10 cellular contexts compared by ENCODE assay signal in the genomic region with DNA sequence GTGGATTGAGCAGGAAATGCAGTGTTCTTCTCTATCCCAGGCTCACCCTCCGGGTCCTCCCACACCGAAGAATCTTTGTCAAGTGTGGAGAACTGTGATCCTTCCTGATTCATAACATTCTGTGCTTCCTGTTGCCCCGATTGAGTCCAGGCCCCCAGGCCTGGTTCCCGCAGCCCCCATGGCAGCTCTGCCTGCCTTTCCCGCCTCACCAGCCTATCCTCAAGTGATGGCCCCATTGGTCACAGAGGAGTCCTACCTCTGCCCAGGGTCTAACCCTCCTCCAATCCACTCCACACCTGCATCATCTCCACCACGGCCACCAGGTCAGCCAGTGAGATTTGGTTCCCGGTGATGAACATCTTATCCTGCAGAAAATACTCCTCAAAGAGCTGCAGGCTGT. TPM values are rescaled to one million over a fixed set of nuclear protein-coding genes. Genes with fewer than 3 reads are reported as not detected.
"Had no signal": no experiment of that assay in that cellular context is flagged by ENCODE, and none has a peak within 500 bp of the region (broad histone marks: within the 10 kb centered on the region; RNA-seq: fewer than 3 reads in every experiment).

No MANE protein-coding gene starts in this region.

RNA-seq across cellular contexts. Expression of a gene that starts 5.5 kb away (rescaled TPM):
- total RNA-seq: K562, LHCN-M2, MCF 10A, NCI-H460, OCI-LY7, PC-9, Right ventricle myocardium inferior, RPMI7951, SJCRH30, SK-MEL-5 had no signal
- polyA plus RNA-seq: K562 had no signal

RNA-seq across cellular contexts. Expression of a gene that starts 19.8 kb away (rescaled TPM):
- total RNA-seq: K562, MCF 10A, NCI-H460, OCI-LY7, Right ventricle myocardium inferior, SK-MEL-5 had no signal
- polyA plus RNA-seq: K562 had no signal

RNA-seq across cellular contexts. Expression of a gene that starts 33.1 kb away (rescaled TPM):
- total RNA-seq: PC-9 had no signal
